In the genomic region with DNA sequence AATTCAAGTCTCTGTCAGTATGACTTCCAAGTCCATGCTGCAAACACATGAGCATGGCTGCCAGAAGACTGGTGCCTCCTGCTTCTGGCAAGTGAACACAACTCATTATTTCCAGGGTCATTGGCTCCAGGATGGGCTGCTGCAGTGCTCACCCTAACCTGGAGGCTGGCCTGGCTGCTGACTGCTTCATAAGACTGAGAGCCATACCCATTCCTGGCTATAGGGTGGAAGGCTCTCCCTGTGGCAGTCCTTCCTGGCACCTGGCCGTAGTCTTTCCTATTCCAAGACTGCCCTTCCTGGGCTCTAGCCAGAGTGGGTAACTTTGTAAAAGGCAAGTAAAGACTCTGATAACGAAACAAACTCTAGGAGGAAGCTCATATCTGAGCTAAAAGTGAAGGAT, we compare ENCODE assay signal across 14 cellular contexts. TPM values are rescaled to one million over a fixed set of nuclear protein-coding genes. Genes with fewer than 3 reads are reported as not detected.
A peak's percentile ranks its signal among the peaks of the same experiment; 100 is the strongest.
DNase-seq lines count a peak whose midpoint lies in the region; ATAC-seq, FAIRE-seq and TF ChIP-seq lines count a peak whose summit lies in the region.
"Had no signal": no experiment of that assay in that cellular context is flagged by ENCODE, and none has a peak within 500 bp of the region (broad histone marks: within the 10 kb centered on the region; RNA-seq: fewer than 3 reads in every experiment).

No MANE protein-coding gene starts in this region.

- no peak overlapping the region for H3K23ac ChIP-seq in neuronal stem cell (ENCODE audit: low read depth, low read length, poor library complexity)

- H3K36me3 ChIP-seq in HepG2 (replicated peaks in 1 of 2; ENCODE audit: control insufficient read depth in 1 of 2, insufficient read depth in 2 of 2, low read length in 2 of 2) (no peaks in the 10 kb centered on the region), right lobe of liver (no peaks in the 10 kb centered on the region), neuronal stem cell (replicated peaks in 1 of 2; ENCODE audit: control insufficient read depth in 2 of 2, insufficient read depth in 2 of 2, low read length in 2 of 2) (no peaks in the 10 kb centered on the region), vagina (no peaks in the 10 kb centered on the region)
- H3K36me3 ChIP-seq in CD4-positive, alpha-beta memory T cell (ENCODE audit: insufficient read depth, low read length), result no peaks in the 10 kb centered on the region
- H3K36me3 ChIP-seq: ovary had no signal

- peak overlapping the region; percentile 17 for H2BK15ac ChIP-seq in neuronal stem cell (ENCODE audit: low read length)

- TF ChIP-seq POLR2A in HepG2 (IDR thresholded peaks at IDR 0.05; ENCODE audit: insufficient read depth in 1 of 2, low read depth in 2 of 2, low read length in 2 of 2) (no peak), right lobe of liver (IDR thresholded peaks at IDR 0.05) (no peak), vagina (IDR thresholded peaks at IDR 0.05) (no peak)

- no peaks in the 10 kb centered on the region for H3K79me2 ChIP-seq in HepG2 (ENCODE audit: insufficient read depth, low read length)

- H3K4me1 ChIP-seq in HepG2 (ENCODE audit: insufficient read depth, low read length) (peaks cover 84% of the 10 kb centered on the region), right lobe of liver (peaks cover 0 to 31% (median 5%) of the 10 kb centered on the region in 4 donors), neuronal stem cell (ENCODE audit: control insufficient read depth in 2 of 2, insufficient read depth in 1 of 2, low read depth in 1 of 2, low read length in 2 of 2) (peaks cover 36 to 38% of the 10 kb centered on the region in 2 donors), vagina (peaks cover 39% of the 10 kb centered on the region)
- H3K4me1 ChIP-seq in CD4-positive, alpha-beta memory T cell (ENCODE audit: insufficient read depth, low read length), result peaks cover 8% of the 10 kb centered on the region

- DNase-seq in HepG2 (ENCODE audit: low spot score) (no peak), right lobe of liver (no peak), dorsolateral prefrontal cortex (no peak), neuronal stem cell (ENCODE audit: low spot score) (no peak), vagina (ENCODE audit: extremely low spot score in 2 of 2) (no peak), middle frontal gyrus (ENCODE audit: extremely low spot score, low spot score) (no peak)
- no peak for DNase-seq in CD4-positive, alpha-beta memory T cell
- DNase-seq: activated CD4-positive, CD25-positive, alpha-beta regulatory T cell; effector CD8-positive, alpha-beta T cell; stimulated activated CD4-positive, alpha-beta T cell treated with anti-CD3 and anti-CD28 coated beads, Interleukin-12 subunit alpha, Interleukin-12 subunit beta, amount 100 ng/mL, for 4 hours had no signal

- peaks cover 24 to 29% of the 10 kb centered on the region in 2 donors for H3K27me3 Mint-ChIP-seq in CD4-positive, alpha-beta memory T cell

- no peaks in the 10 kb centered on the region for H3K9me3 ChIP-seq in HepG2 (ENCODE audit: low read length)
- H3K9me3 ChIP-seq in right lobe of liver, result no peaks in the 10 kb centered on the region
- no peaks in the 10 kb centered on the region for H3K9me3 ChIP-seq in neuronal stem cell (replicated peaks in 1 of 2; ENCODE audit: control insufficient read depth in 2 of 2, insufficient read depth in 1 of 2, low read depth in 1 of 2, low read length in 2 of 2)
- no peaks in the 10 kb centered on the region for H3K9me3 ChIP-seq in vagina
- no peaks in the 10 kb centered on the region for H3K9me3 ChIP-seq in CD4-positive, alpha-beta memory T cell (ENCODE audit: control insufficient read depth in 1 of 2, low read length in 2 of 2)
- H3K9me3 ChIP-seq: ovary had no signal

- POLR2A ChIA-PET in HepG2 (lab: Yijun Ruan, JAX), result interaction anchor here (1.1 to 4.6 kb wide), 9 partner anchors 11 to 59 kb away, joined by 3 to 77 read pairs (median 10); partner anchors contain the start of gene CXXC5
- POLR2A ChIA-PET in CD4-positive, alpha-beta memory T cell (lab: Charles Lee; ENCODE audit: partially characterized antibody), result no interaction called here

- ATAC-seq in HepG2 (no peak), right lobe of liver (no peak), GM18870 (IDR thresholded peaks at IDR 0.05; ENCODE audit: unreplicated experiment) (no peak)

- TF ChIP-seq EP300 in HepG2 (IDR thresholded peaks at IDR 0.05; ENCODE audit: low read depth in 2 of 2, low read length in 2 of 2) (no peak), HepG2 (CRISPR knock-in tag; IDR thresholded peaks at IDR 0.05; ENCODE audit: borderline replicate concordance) (no peak)

- intact Hi-C loops in HepG2 (cut with micrococcal nuclease; ENCODE audit: unreplicated experiment), result loop anchor here (5.0 kb wide), 1 partner anchor 33 kb away; no protein-coding TSS in a partner anchor
- intact Hi-C loops in right lobe of liver (cut with DNase I), result loop anchor here (10.0 kb wide), 2 partner anchors 55 to 65 kb away; no protein-coding TSS in a partner anchor
- intact Hi-C loops in dorsolateral prefrontal cortex (cut with DNase I), result loop anchor here (5.0 to 10.0 kb wide), 2 partner anchors 48 to 275 kb away; no protein-coding TSS in a partner anchor
- intact Hi-C loops in vagina (cut with DNase I), result loop anchor here (5.0 kb wide), 2 partner anchors 47 to 48 kb away; no protein-coding TSS in a partner anchor
- intact Hi-C loops in CD4-positive, alpha-beta memory T cell (cut with micrococcal nuclease), result no loop called here

- no peak overlapping the region for H3K18ac ChIP-seq in neuronal stem cell (ENCODE audit: low read length)

- H3K4ac ChIP-seq in neuronal stem cell (ENCODE audit: low read length), result no peak overlapping the region

- H2AFZ ChIP-seq in HepG2 (ENCODE audit: low read length), result no peak overlapping the region
- H2AFZ ChIP-seq in neuronal stem cell (ENCODE audit: low read length), result no peak overlapping the region

- peak overlapping the region; percentile 13 for H2AK5ac ChIP-seq in neuronal stem cell (ENCODE audit: low read depth, low read length)

- no peak overlapping the region for H4K8ac ChIP-seq in neuronal stem cell (ENCODE audit: low read depth, low read length)

- H2BK120ac ChIP-seq in neuronal stem cell (ENCODE audit: low read depth, low read length), result no peak overlapping the region

- H3K36me3 Mint-ChIP-seq in CD4-positive, alpha-beta memory T cell, result no peaks in the 10 kb centered on the region
- H3K36me3 Mint-ChIP-seq: memory B cell had no signal

- WGBS in HepG2 (ENCODE audit: low lambda C conversion rate), result 93% methylated on average over 2 of the region's 2 CpGs
- 90% methylated on average over 1 of the region's 2 CpGs for WGBS in right lobe of liver (ENCODE audit: insufficient coverage, low coverage, low lambda C conversion rate, missing lambda C conversion rate)
- WGBS in neuronal stem cell (ENCODE audit: extremely low coverage in 2 of 2, insufficient read length in 2 of 2, insufficient replicate concordance in 1 of 2), 2 donors, result no CpG with 5 or more reads among the region's 2 CpGs

- no peak overlapping the region for H3K27ac Mint-ChIP-seq in CD4-positive, alpha-beta memory T cell
- H3K27ac Mint-ChIP-seq: memory B cell had no signal

- H3K4me2 ChIP-seq in HepG2 (ENCODE audit: low read depth, low read length) (no peak overlapping the region), neuronal stem cell (ENCODE audit: insufficient read depth, low read length, poor library complexity, severe bottlenecking) (no peak overlapping the region)

- CTCF ChIA-PET in HepG2 (lab: Yijun Ruan, JAX; ENCODE audit: low intra/inter-chr PET ratio, low total read pairs), result no interaction called here
- CTCF ChIA-PET in CD4-positive, alpha-beta memory T cell (lab: Charles Lee; ENCODE audit: partially characterized antibody), result interaction anchor here (1.0 kb wide), 1 partner anchor 11 kb away, joined by 3 read pairs; no protein-coding TSS in a partner anchor

- peak overlapping the region in 1 of 8 donors; percentile 10 for H3K4me3 Mint-ChIP-seq in CD4-positive, alpha-beta memory T cell
- H3K4me3 Mint-ChIP-seq: memory B cell had no signal

- in situ Hi-C loops in HepG2 (cut with HindIII; ENCODE audit: extremely low pct_ligation_motif_present, low pct_unique_long_range_greater_than_20kb), result no loop called here

- H3K27ac ChIP-seq in HepG2 (ENCODE audit: extremely low read length, insufficient read depth, low read length) (peak overlapping the region; percentile 78), right lobe of liver (no peak overlapping the region), dorsolateral prefrontal cortex (peak overlapping the region in 57 of 59 donors; percentile 8 to 95 (median 89)), neuronal stem cell (replicated peaks; ENCODE audit: low read length) (no peak overlapping the region), vagina (peak overlapping the region; percentile 98)
- H3K27ac ChIP-seq in CD4-positive, alpha-beta memory T cell (ENCODE audit: low read depth, low read length), result no peak overlapping the region
- H3K27ac ChIP-seq: ovary had no signal

- H2BK12ac ChIP-seq in neuronal stem cell (ENCODE audit: low read length), result no peak overlapping the region

- H3K27me3 ChIP-seq in HepG2 (ENCODE audit: control insufficient read depth in 1 of 2, insufficient read depth in 2 of 2, low read length in 2 of 2) (no peaks in the 10 kb centered on the region), right lobe of liver (no peaks in the 10 kb centered on the region), dorsolateral prefrontal cortex (no peaks in the 10 kb centered on the region), neuronal stem cell (ENCODE audit: control insufficient read depth in 3 of 3, insufficient read depth in 3 of 3, low read depth in 1 of 3, low read length in 3 of 3) (no peaks in the 10 kb centered on the region), vagina (no peaks in the 10 kb centered on the region)
- H3K27me3 ChIP-seq in CD4-positive, alpha-beta memory T cell (ENCODE audit: insufficient read depth, low read length), result peaks cover 8% of the 10 kb centered on the region
- H3K27me3 ChIP-seq: ovary had no signal

- TF ChIP-seq CTCF in HepG2 (CRISPR knock-in tag; IDR thresholded peaks at IDR 0.05) (no peak), right lobe of liver (IDR thresholded peaks at IDR 0.05) (no peak), dorsolateral prefrontal cortex (IDR thresholded peaks at IDR 0.05 in 54 of 56, conservative IDR thresholded peaks at IDR 0.05 in 2 of 56; ENCODE audit: low read depth in 1 of 56, partially characterized antibody in 56 of 56) (no peak), vagina (IDR thresholded peaks at IDR 0.05) (no peak)

- H3K4me3 ChIP-seq in HepG2 (replicated peaks in 1 of 3; ENCODE audit: insufficient read depth in 1 of 3, low read depth in 2 of 3, low read length in 3 of 3) (no peak overlapping the region), right lobe of liver (no peak overlapping the region), dorsolateral prefrontal cortex (no peak overlapping the region), neuronal stem cell (ENCODE audit: low read length in 2 of 2) (no peak overlapping the region), vagina (no peak overlapping the region)
- H3K4me3 ChIP-seq in CD4-positive, alpha-beta memory T cell (ENCODE audit: low read length in 2 of 2), result no peak overlapping the region
- H3K4me3 ChIP-seq: ovary had no signal

- H3K4me1 Mint-ChIP-seq in CD4-positive, alpha-beta memory T cell, result peaks cover 7 to 22% (median 14%) of the 10 kb centered on the region in 4 donors

- H4K20me1 ChIP-seq in HepG2 (ENCODE audit: insufficient read depth, low read length), result no peaks in the 10 kb centered on the region

- H4K91ac ChIP-seq in neuronal stem cell (ENCODE audit: low read depth, low read length, poor library complexity), result no peak overlapping the region

- H3K79me1 ChIP-seq in neuronal stem cell (ENCODE audit: low read depth, low read length), result no peaks in the 10 kb centered on the region

- no peaks in the 10 kb centered on the region for H3K9me3 Mint-ChIP-seq in CD4-positive, alpha-beta memory T cell
- H3K9me3 Mint-ChIP-seq: memory B cell had no signal

- TF ChIP-seq RAD21 in HepG2 (CRISPR knock-in tag; IDR thresholded peaks at IDR 0.05), result no peak

- no TSS peak for BruUV-seq in HepG2 (replicated peaks; lab: Mats Ljungman, UMichigan)

- H3K14ac ChIP-seq in neuronal stem cell (ENCODE audit: low read length), result no peak overlapping the region

- H2BK5ac ChIP-seq in neuronal stem cell (ENCODE audit: low read length), result no peak overlapping the region

- peak; percentile 49 for FAIRE-seq in HepG2 (lab: Jason Lieb, UNC)
- FAIRE-seq: GM18507 had no signal

- H3K9ac ChIP-seq in HepG2 (ENCODE audit: insufficient read depth, low read depth, low read length), result no peak overlapping the region; the same call in 1 of the 2 replicates
- H3K9ac ChIP-seq in neuronal stem cell (ENCODE audit: low read depth, low read length, poor library complexity), result no peak overlapping the region

RNA-seq across cellular contexts. Expression of gene CXXC5, which starts 51.2 kb away (rescaled TPM):
- total RNA-seq in HepG2 (2016; rRNA removed; fragmentation: Illumina TruSeq; extraction: Trizol) (30.7 and 33.0 TPM in 2 replicates), right lobe of liver (10 to 100 TPM; 44.5 to 84.9 (median 66.4) TPM), dorsolateral prefrontal cortex (100 to 1,000 TPM in 83 of 120 experiments, 10 to 100 TPM in 37; 79.1 to 229 (median 108) TPM), vagina (51.8 TPM)
- 7.4 and 8.6 TPM in 2 replicates for total RNA-seq in HepG2 (2016; cell fraction: cytosol; rRNA removed; fragmentation: Illumina TruSeq; extraction: Trizol; ENCODE audit: low read depth)
- 30.5 and 33.5 TPM in 2 replicates for total RNA-seq in HepG2 (2016; cell fraction: insoluble cytoplasmic fraction; rRNA removed; fragmentation: Illumina TruSeq; extraction: Trizol)
- 32.7 and 37.9 TPM in 2 replicates for total RNA-seq in HepG2 (2016; cell fraction: membrane; rRNA removed; fragmentation: Illumina TruSeq; extraction: Trizol)
- 17.6 and 21.1 TPM in 2 replicates for total RNA-seq in HepG2 (2016; cell fraction: nucleus; rRNA removed; fragmentation: Illumina TruSeq; extraction: Trizol)
- 27.9 and 32.3 TPM in 2 replicates for polyA plus RNA-seq in HepG2 (2011; rRNA removed)
- polyA plus RNA-seq in HepG2 (2011; cell fraction: cytosol; rRNA removed), result 20.7 and 35.7 TPM in 2 replicates
- polyA plus RNA-seq in HepG2 (2011; cell fraction: nucleus; rRNA removed), result 20.0 and 30.1 TPM in 2 replicates
- 21.9 and 26.2 TPM in 2 replicates for polyA plus RNA-seq in HepG2 (2012)
- polyA plus RNA-seq in HepG2 (2016; cell fraction: cytosol; fragmentation: Illumina TruSeq; extraction: Trizol; ENCODE audit: low read depth), result 7.7 and 8.6 TPM in 2 replicates
- polyA plus RNA-seq in HepG2 (2016; cell fraction: insoluble cytoplasmic fraction; fragmentation: Illumina TruSeq; extraction: Trizol; ENCODE audit: low read depth), result 46.9 and 51.9 TPM in 2 replicates
- 30.1 and 31.3 TPM in 2 replicates for polyA plus RNA-seq in HepG2 (2016; cell fraction: membrane; fragmentation: Illumina TruSeq; extraction: Trizol; ENCODE audit: low read depth)
- polyA plus RNA-seq in HepG2 (2016; cell fraction: nucleus; fragmentation: Illumina TruSeq; extraction: Trizol; ENCODE audit: insufficient read depth, low read depth), result 39.0 and 44.0 TPM in 2 replicates
- polyA minus RNA-seq in HepG2 (2011; rRNA and poly(A)+ RNA removed; ENCODE audit: low replicate concordance), result 13.2 and 63.5 TPM in 2 replicates
- 26.9 and 37.6 TPM in 2 replicates for polyA minus RNA-seq in HepG2 (2011; cell fraction: cytosol; rRNA and poly(A)+ RNA removed)
- 18.7 and 20.6 TPM in 2 replicates for polyA minus RNA-seq in HepG2 (2011; cell fraction: nucleus; rRNA and poly(A)+ RNA removed)
- 30.9 TPM for polyA plus RNA-seq in neuronal stem cell (2013, experiment 1 of 2)
- polyA plus RNA-seq in neuronal stem cell (2013, experiment 2 of 2), result 32.1 TPM
- 1 to 10 TPM; 1.6 to 3.6 TPM for total RNA-seq in CD4-positive, alpha-beta memory T cell
- polyA plus RNA-seq in CD4-positive, alpha-beta memory T cell, result 1 to 10 TPM; 2.7 to 5.5 TPM

Comparison
In these comparisons a context has a peak if more than half of its experiments do, and no peak if none do; other contexts are left out.
1. H3K27ac ChIP-seq: peak in HepG2 (single experiment), dorsolateral prefrontal cortex (57 of 59) and vagina (single experiment); none in right lobe of liver (0 of 3), neuronal stem cell (single experiment) and CD4-positive, alpha-beta memory T cell (single experiment).